Comparison of ENCODE assay signal across 7 cellular contexts in genomic region chr20:13220857-13221297, GRCh38. TPM values are rescaled to one million over a fixed set of nuclear protein-coding genes. Genes with fewer than 3 reads are reported as not detected.
DNase-seq lines count a peak whose midpoint lies in the region; ATAC-seq and TF ChIP-seq lines count a peak whose summit lies in the region.

Gene ISM1, plus strand, starts transcription at chr20:13221274. Its CDS starts 503 bp downstream, at chr20:13221777.

- H3K9me3 Mint-ChIP-seq in IgD-negative memory B cell, result no peaks in the 10 kb centered on the region
- no peaks in the 10 kb centered on the region for H3K9me3 Mint-ChIP-seq in activated T-cell treated with anti-CD3 and anti-CD28 coated beads, Interleukin-2, amount 50 U/mL, for 72 hours

- peak within 1 kb of the TSS; percentile 46 for H3K4me3 ChIP-seq in cardiac muscle cell

- peaks cover 75% of the 10 kb centered on the region for H3K27me3 ChIP-seq in cardiac muscle cell

- peak within 1 kb of the TSS in 3 of 4 donors; percentile 12 to 78 (median 76) for H3K4me3 Mint-ChIP-seq in IgD-negative memory B cell
- H3K4me3 Mint-ChIP-seq in activated T-cell treated with anti-CD3 and anti-CD28 coated beads, Interleukin-2, amount 50 U/mL, for 72 hours, result peak within 1 kb of the TSS; percentile 83 to 85

- peak; percentile 41 to 46 for DNase-seq in activated T-cell treated with anti-CD3 and anti-CD28 coated beads, Interleukin-2, amount 50 U/mL, for 72 hours
- DNase-seq in cardiac muscle cell (ENCODE audit: low read depth in 1 of 2, low spot score in 1 of 2) (peak; percentile 9 to 36), retina (peak; percentile 79)

- H3K9me3 ChIP-seq in cardiac muscle cell (ENCODE audit: low read depth), result no peaks in the 10 kb centered on the region

- no peaks in the 10 kb centered on the region for H3K36me3 Mint-ChIP-seq in IgD-negative memory B cell
- no peaks in the 10 kb centered on the region for H3K36me3 Mint-ChIP-seq in activated T-cell treated with anti-CD3 and anti-CD28 coated beads, Interleukin-2, amount 50 U/mL, for 72 hours (ENCODE audit: insufficient read depth in 2 of 2)

- TF ChIP-seq CTCF in cardiac muscle cell (IDR thresholded peaks at IDR 0.05; ENCODE audit: low read depth, low read length), result no peak

- ATAC-seq in GM18909 (IDR thresholded peaks at IDR 0.05; ENCODE audit: poor library complexity, unreplicated experiment), result peak; percentile 22
- peak; percentile 50 to 55 for ATAC-seq in activated T-cell treated with anti-CD3 and anti-CD28 coated beads, Interleukin-2, amount 50 U/mL, for 72 hours (replicated peaks in 1 of 2)
- no peak for ATAC-seq in GM21381 (IDR thresholded peaks at IDR 0.05; ENCODE audit: unreplicated experiment)
- no peak for ATAC-seq in HG03439 (IDR thresholded peaks at IDR 0.05; ENCODE audit: unreplicated experiment)

- H3K36me3 ChIP-seq in cardiac muscle cell, result no peaks in the 10 kb centered on the region

- no peak within 1 kb of the TSS for H3K27ac ChIP-seq in cardiac muscle cell

- no peaks in the 10 kb centered on the region for H3K4me1 ChIP-seq in cardiac muscle cell (ENCODE audit: low read depth)

- H3K27me3 Mint-ChIP-seq in IgD-negative memory B cell, result peaks cover 53% of the 10 kb centered on the region
- H3K27me3 Mint-ChIP-seq in activated T-cell treated with anti-CD3 and anti-CD28 coated beads, Interleukin-2, amount 50 U/mL, for 72 hours (ENCODE audit: low read depth), result peaks cover 55% of the 10 kb centered on the region

- peaks cover 0 to 1% (median 0%) of the 10 kb centered on the region in 3 donors for H3K4me1 Mint-ChIP-seq in IgD-negative memory B cell
- peaks cover 15% of the 10 kb centered on the region for H3K4me1 Mint-ChIP-seq in activated T-cell treated with anti-CD3 and anti-CD28 coated beads, Interleukin-2, amount 50 U/mL, for 72 hours (ENCODE audit: low read depth)

- H3K27ac Mint-ChIP-seq in IgD-negative memory B cell, result no peak within 1 kb of the TSS
- H3K27ac Mint-ChIP-seq in activated T-cell treated with anti-CD3 and anti-CD28 coated beads, Interleukin-2, amount 50 U/mL, for 72 hours, result no peak within 1 kb of the TSS

RNA-seq across cellular contexts. Expression of gene ISM1, which starts in this region (rescaled TPM):
- polyA plus RNA-seq in IgD-negative memory B cell, result 0.13 TPM
- under 1 TPM; 0.23 to 0.58 TPM for total RNA-seq in activated T-cell treated with anti-CD3 and anti-CD28 coated beads, Interleukin-2, amount 50 U/mL, for 72 hours
- 0.07 and 0.21 TPM in 2 replicates for total RNA-seq in cardiac muscle cell
- polyA plus RNA-seq in cardiac muscle cell, result 0.59 TPM in 1 of 2 replicates, not detected in the other

Comparison
In these comparisons a context has a peak if more than half of its experiments do, and no peak if none do; other contexts are left out.
1. Peak in DNase-seq and ATAC-seq in activated T-cell treated with anti-CD3 and anti-CD28 coated beads, Interleukin-2, amount 50 U/mL, for 72 hours; RNA of the gene not detected or under 1 TPM.
2. Peak in DNase-seq and H3K4me3 ChIP-seq in cardiac muscle cell; RNA of the gene not detected or under 1 TPM.
3. DNase-seq: peak in every context shown above with its lines; median percentile 79 in retina; 44 in activated T-cell treated with anti-CD3 and anti-CD28 coated beads, Interleukin-2, amount 50 U/mL, for 72 hours; 22 in cardiac muscle cell.